1 cellular context compared by ENCODE assay signal in the genomic region with DNA sequence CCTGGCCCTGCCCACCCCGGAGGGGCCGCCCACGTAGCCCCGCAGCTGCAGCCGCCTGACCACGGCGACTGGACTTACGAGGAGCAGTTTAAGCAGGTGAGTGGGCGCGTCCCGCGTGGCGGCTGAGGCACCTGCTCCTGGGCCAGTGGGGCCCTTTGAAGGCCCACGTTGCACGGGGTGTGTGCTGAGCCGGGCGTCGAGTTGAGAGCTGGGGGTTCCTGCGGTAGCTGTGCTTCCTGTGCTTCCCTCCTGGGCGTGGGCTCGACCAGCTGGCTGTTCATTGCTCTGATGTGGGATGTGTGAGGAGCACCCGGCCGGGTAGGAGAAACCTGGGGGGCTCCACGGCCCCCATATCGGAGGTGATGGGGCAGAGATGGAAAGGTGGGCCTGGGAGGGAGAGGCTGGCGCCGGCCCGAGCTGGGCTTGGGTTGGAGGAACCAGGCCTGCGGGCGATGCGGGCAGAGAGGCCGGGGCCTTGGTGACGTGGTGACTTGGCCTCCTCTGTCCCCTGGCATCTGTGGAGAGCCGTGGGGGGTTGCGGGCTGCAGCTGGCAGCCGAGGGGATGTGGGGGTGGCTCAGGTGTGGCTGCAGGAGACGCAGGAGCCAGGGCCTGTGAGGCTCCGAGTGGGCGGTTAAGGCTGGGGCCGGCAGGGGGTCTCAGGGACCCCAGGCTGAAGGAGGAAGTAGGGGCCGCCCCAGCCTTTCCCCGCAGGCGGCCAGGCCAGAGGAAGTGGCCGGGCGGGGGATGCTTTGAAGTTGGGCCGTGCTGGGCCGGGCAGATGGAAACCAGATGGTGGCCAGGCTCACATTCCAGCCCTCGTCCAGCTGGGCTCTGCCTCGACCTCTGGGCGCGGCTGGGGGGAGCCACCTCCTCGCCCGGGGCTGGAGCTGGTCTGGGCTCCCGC.
A peak's percentile ranks its signal among the peaks of the same experiment; 100 is the strongest.
TF ChIP-seq lines count a peak whose summit lies in the region.

No MANE protein-coding gene starts in this region.

TF ChIP-seq in SK-N-SH, 30 proteins besides CTCF, POLR2A, EP300 and RAD21 (continued from another document):
- TF ChIP-seq RXRA (IDR thresholded peaks at IDR 0.05; ENCODE audit: borderline replicate concordance, low read depth): peak; percentile 71; the same call in 1 of the 2 replicates
- TF ChIP-seq, protein P1, sequence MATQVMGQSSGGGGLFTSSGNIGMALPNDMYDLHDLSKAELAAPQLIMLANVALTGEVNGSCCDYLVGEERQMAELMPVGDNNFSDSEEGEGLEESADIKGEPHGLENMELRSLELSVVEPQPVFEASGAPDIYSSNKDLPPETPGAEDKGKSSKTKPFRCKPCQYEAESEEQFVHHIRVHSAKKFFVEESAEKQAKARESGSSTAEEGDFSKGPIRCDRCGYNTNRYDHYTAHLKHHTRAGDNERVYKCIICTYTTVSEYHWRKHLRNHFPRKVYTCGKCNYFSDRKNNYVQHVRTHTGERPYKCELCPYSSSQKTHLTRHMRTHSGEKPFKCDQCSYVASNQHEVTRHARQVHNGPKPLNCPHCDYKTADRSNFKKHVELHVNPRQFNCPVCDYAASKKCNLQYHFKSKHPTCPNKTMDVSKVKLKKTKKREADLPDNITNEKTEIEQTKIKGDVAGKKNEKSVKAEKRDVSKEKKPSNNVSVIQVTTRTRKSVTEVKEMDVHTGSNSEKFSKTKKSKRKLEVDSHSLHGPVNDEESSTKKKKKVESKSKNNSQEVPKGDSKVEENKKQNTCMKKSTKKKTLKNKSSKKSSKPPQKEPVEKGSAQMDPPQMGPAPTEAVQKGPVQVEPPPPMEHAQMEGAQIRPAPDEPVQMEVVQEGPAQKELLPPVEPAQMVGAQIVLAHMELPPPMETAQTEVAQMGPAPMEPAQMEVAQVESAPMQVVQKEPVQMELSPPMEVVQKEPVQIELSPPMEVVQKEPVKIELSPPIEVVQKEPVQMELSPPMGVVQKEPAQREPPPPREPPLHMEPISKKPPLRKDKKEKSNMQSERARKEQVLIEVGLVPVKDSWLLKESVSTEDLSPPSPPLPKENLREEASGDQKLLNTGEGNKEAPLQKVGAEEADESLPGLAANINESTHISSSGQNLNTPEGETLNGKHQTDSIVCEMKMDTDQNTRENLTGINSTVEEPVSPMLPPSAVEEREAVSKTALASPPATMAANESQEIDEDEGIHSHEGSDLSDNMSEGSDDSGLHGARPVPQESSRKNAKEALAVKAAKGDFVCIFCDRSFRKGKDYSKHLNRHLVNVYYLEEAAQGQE (IDR thresholded peaks at IDR 0.05; ENCODE audit: low read depth, low read length): peak; percentile 65; the same call in 1 of the 2 replicates
- TF ChIP-seq SIN3A (IDR thresholded peaks at IDR 0.05; ENCODE audit: borderline replicate concordance, low read depth, low read length): peak; percentile 66; the same call in 1 of the 2 replicates
- TF ChIP-seq CHD2 (IDR thresholded peaks at IDR 0.05; ENCODE audit: low read length, partially characterized antibody): peak; percentile 66
- TF ChIP-seq, protein P2, sequence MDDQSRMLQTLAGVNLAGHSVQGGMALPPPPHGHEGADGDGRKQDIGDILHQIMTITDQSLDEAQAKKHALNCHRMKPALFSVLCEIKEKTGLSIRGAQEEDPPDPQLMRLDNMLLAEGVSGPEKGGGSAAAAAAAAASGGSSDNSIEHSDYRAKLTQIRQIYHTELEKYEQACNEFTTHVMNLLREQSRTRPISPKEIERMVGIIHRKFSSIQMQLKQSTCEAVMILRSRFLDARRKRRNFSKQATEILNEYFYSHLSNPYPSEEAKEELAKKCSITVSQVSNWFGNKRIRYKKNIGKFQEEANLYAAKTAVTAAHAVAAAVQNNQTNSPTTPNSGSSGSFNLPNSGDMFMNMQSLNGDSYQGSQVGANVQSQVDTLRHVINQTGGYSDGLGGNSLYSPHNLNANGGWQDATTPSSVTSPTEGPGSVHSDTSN (IDR thresholded peaks at IDR 0.05): peak; percentile 85
- TF ChIP-seq NFIC (IDR thresholded peaks at IDR 0.05; ENCODE audit: borderline replicate concordance): peak; percentile 76
- TF ChIP-seq, protein P3, sequence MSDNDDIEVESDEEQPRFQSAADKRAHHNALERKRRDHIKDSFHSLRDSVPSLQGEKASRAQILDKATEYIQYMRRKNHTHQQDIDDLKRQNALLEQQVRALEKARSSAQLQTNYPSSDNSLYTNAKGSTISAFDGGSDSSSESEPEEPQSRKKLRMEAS (IDR thresholded peaks at IDR 0.05; ENCODE audit: low read depth): peak; percentile 98
- no peak for TF ChIP-seq FOSL2 (IDR thresholded peaks at IDR 0.05; ENCODE audit: borderline replicate concordance, low read depth)
- TF ChIP-seq RFX5 (IDR thresholded peaks at IDR 0.05; ENCODE audit: low read length): no peak
- TF ChIP-seq POLR2AphosphoS5 (IDR thresholded peaks at IDR 0.05; ENCODE audit: low read depth, low read length): peak; percentile 84
- TF ChIP-seq, protein P4, sequence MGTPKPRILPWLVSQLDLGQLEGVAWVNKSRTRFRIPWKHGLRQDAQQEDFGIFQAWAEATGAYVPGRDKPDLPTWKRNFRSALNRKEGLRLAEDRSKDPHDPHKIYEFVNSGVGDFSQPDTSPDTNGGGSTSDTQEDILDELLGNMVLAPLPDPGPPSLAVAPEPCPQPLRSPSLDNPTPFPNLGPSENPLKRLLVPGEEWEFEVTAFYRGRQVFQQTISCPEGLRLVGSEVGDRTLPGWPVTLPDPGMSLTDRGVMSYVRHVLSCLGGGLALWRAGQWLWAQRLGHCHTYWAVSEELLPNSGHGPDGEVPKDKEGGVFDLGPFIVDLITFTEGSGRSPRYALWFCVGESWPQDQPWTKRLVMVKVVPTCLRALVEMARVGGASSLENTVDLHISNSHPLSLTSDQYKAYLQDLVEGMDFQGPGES (IDR thresholded peaks at IDR 0.05; ENCODE audit: low read depth, low read length): no peak
- TF ChIP-seq, protein P5, sequence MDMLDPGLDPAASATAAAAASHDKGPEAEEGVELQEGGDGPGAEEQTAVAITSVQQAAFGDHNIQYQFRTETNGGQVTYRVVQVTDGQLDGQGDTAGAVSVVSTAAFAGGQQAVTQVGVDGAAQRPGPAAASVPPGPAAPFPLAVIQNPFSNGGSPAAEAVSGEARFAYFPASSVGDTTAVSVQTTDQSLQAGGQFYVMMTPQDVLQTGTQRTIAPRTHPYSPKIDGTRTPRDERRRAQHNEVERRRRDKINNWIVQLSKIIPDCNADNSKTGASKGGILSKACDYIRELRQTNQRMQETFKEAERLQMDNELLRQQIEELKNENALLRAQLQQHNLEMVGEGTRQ (IDR thresholded peaks at IDR 0.05; ENCODE audit: borderline replicate concordance, low read depth, low read length): no peak
- no peak for TF ChIP-seq JUND (IDR thresholded peaks at IDR 0.05)
- peak; percentile 93 for TF ChIP-seq RCOR1 (IDR thresholded peaks at IDR 0.05; ENCODE audit: low read length)
- no peak for TF ChIP-seq SMC3 (IDR thresholded peaks at IDR 0.05; ENCODE audit: low read depth, low read length)
- no peak for TF ChIP-seq EZH2phosphoT487 (IDR thresholded peaks at IDR 0.05; ENCODE audit: borderline replicate concordance, low read depth)
- TF ChIP-seq GATA2 (CRISPR knock-in tag; IDR thresholded peaks at IDR 0.05): no peak
- peak; percentile 24; the same call in 1 of the 2 replicates for TF ChIP-seq TAF1 (IDR thresholded peaks at IDR 0.05; ENCODE audit: borderline replicate concordance, low read depth, low read length)
- TF ChIP-seq FOXJ3 (CRISPR knock-in tag; IDR thresholded peaks at IDR 0.05): no peak
- TF ChIP-seq YY1 (IDR thresholded peaks at IDR 0.05; ENCODE audit: low read depth): no peak
- no peak for TF ChIP-seq GABPA (IDR thresholded peaks at IDR 0.05; ENCODE audit: low read depth)
- TF ChIP-seq MXI1 (IDR thresholded peaks at IDR 0.05; ENCODE audit: low read depth, low read length): no peak
- TF ChIP-seq TEAD4 (IDR thresholded peaks at IDR 0.05; ENCODE audit: borderline replicate concordance, insufficient read depth): peak; percentile 93
- TF ChIP-seq FOXM1 (IDR thresholded peaks at IDR 0.05; ENCODE audit: low read depth): no peak
- no peak for TF ChIP-seq MEF2A (IDR thresholded peaks at IDR 0.05; ENCODE audit: borderline replicate concordance, low read depth)
